16 cellular contexts compared by ENCODE assay signal in the genomic region with DNA sequence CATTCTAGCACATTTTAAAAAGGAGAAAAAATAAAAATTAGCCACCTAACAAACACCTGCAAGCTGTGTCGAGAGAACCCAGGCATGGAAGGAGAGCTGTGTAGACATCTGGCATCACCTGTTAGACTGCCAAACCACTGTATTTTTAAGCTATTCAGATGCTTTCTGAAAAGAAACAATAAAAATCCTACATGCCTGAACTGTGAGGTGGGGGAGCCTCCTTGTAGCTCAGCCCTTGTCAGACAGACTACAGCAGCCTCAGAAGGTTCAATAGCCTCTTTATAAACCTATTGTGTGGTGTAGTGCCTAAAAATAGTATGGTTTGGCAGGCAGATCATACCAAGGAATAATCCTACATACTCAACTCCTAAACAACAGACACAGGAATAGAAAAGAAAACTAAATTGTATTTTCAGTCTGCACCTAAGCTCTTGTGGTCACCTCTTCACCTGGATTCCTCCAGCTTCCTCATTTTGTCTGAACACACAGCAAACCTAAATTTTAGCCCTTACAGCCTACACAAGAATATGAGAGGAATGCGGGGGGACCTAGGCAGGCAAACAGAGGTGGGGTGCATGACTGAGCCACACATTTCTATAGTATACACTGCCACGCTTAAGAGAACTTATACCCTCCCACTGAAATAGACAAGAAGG.
"Had no signal": no experiment of that assay in that cellular context is flagged by ENCODE, and none has a peak within 500 bp of the region (broad histone marks: within the 10 kb centered on the region; RNA-seq: fewer than 3 reads in every experiment).

No MANE protein-coding gene starts in this region.

- H3K4me3 ChIP-seq: esophagus squamous epithelium, left lung, pancreas had no signal

- H3K4me1 ChIP-seq: pancreas had no signal

- H3K27ac ChIP-seq: esophagus squamous epithelium, left lung, pancreas had no signal

- H3K9me3 ChIP-seq: esophagus squamous epithelium, left lung, pancreas had no signal

- H3K36me3 ChIP-seq: left lung, pancreas had no signal

- H3K27me3 ChIP-seq: esophagus squamous epithelium, left lung, pancreas had no signal

- ATAC-seq: activated naive CD4-positive, alpha-beta T cell treated with anti-CD3 and anti-CD28 coated beads, Interleukin-2, amount 50 U/mL, for 72 hours; activated T-cell treated with anti-CD3 and anti-CD28 coated beads, Interleukin-2, amount 50 U/mL, for 72 hours; left lung; pancreas; stimulated activated memory B cell treated with anti-CD40 and anti-IgM and Interleukin-4, amounts not matched to agents 10 μg/mL and 1 μg/mL and 100 μg/mL, for 72 hours; WTC11 had no signal

- DNase-seq: activated CD4-positive, alpha-beta memory T cell treated with anti-CD3 and anti-CD28 coated beads, Interleukin-2, amount 10 ng/mL, durations not matched to agents 7 days and 5 days; activated CD4-positive, alpha-beta T cell treated with anti-CD3 and anti-CD28 coated beads for 4 hours; activated gamma-delta T cell; activated T-cell treated with anti-CD3 and anti-CD28 coated beads, Interleukin-2, amount 50 U/mL, for 72 hours; caudate nucleus; esophagus squamous epithelium; foreskin fibroblast; hypothalamus; kidney; left lung; mesenchymal stem cell; pancreas; stimulated activated CD4-positive, alpha-beta T cell treated with anti-CD3 and anti-CD28 coated beads, Interleukin-2, amount 100 ng/mL, for 48 hours had no signal
